21 cellular contexts compared by ENCODE assay signal in genomic region chr2:217553202-217553601, GRCh38.
"Had no signal": no experiment of that assay in that cellular context is flagged by ENCODE, and none has a peak within 500 bp of the region (broad histone marks: within the 10 kb centered on the region; RNA-seq: fewer than 3 reads in every experiment).

No MANE protein-coding gene starts in this region.

- DNase-seq: activated CD4-positive, alpha-beta T cell treated with anti-CD3 and anti-CD28 coated beads, Interleukin-2, amount 10 ng/mL, durations not matched to agents 24 days and 14 days; activated CD8-positive, alpha-beta memory T cell treated with anti-CD3 and anti-CD28 coated beads, Interleukin-2, amount 10 ng/mL, durations not matched to agents 7 days and 5 days; activated CD8-positive, alpha-beta T cell treated with anti-CD3 and anti-CD28 coated beads for 36 hours; activated gamma-delta T cell; activated T-cell treated with anti-CD3 and anti-CD28 coated beads for 4 hours; adrenal gland; left lung; nucleus accumbens; sigmoid colon; stimulated activated CD4-positive, alpha-beta T cell treated with anti-CD3 and anti-CD28 coated beads, Interleukin-2, amount 100 ng/mL, for 48 hours; stimulated activated CD8-positive, alpha-beta memory T cell treated with anti-CD3 and anti-CD28 coated beads, Interleukin-4, amount 100 ng/mL, for 48 hours; stimulated activated naive CD4-positive, alpha-beta T cell; T-cell had no signal

- H3K9me3 ChIP-seq: adrenal gland, left lung, sigmoid colon, thoracic aorta had no signal

- H3K9me3 Mint-ChIP-seq: activated CD4-positive, alpha-beta T cell treated with anti-CD3 and anti-CD28 coated beads, Interleukin-2, amount 10 ng/mL, durations not matched to agents 24 days and 14 days; activated CD8-positive, alpha-beta T cell treated with anti-CD3 and anti-CD28 coated beads for 36 hours; activated naive CD4-positive, alpha-beta T cell treated with anti-CD3 and anti-CD28 coated beads, Interleukin-2, amount 50 U/mL, for 72 hours; activated T-helper 1 cell treated with anti-CD3 and anti-CD28 coated beads, Interleukin-12 subunit alpha, Interleukin-12 subunit beta, Interleukin-2, Interleukin-4 antibody, amounts not matched to agents 30 ng/mL and 10 ng/mL and 1 ng/mL, durations not matched to agents 14 hours and 24 hours and 36 hours; T-cell; T-helper 2 cell treated with Interferon-gamma antibody and Interleukin-4, amounts not matched to agents 5 μg/mL and 100 μg/mL, for 36 hours had no signal

- H3K36me3 ChIP-seq: adrenal gland, left lung, sigmoid colon, thoracic aorta had no signal

- H3K36me3 Mint-ChIP-seq: activated CD8-positive, alpha-beta memory T cell treated with anti-CD3 and anti-CD28 coated beads, Interleukin-2, amount 10 ng/mL, durations not matched to agents 7 days and 5 days; activated naive CD4-positive, alpha-beta T cell treated with anti-CD3 and anti-CD28 coated beads, Interleukin-2, amount 50 U/mL, for 72 hours; T-cell had no signal

- H3K27ac Mint-ChIP-seq: activated CD4-positive, alpha-beta T cell treated with anti-CD3 and anti-CD28 coated beads, Interleukin-2, amount 10 ng/mL, durations not matched to agents 24 days and 14 days; activated CD8-positive, alpha-beta memory T cell treated with anti-CD3 and anti-CD28 coated beads, Interleukin-2, amount 10 ng/mL, durations not matched to agents 7 days and 5 days; activated CD8-positive, alpha-beta T cell treated with anti-CD3 and anti-CD28 coated beads for 36 hours; activated T-helper 1 cell treated with anti-CD3 and anti-CD28 coated beads, Interleukin-12 subunit alpha, Interleukin-12 subunit beta, Interleukin-2, Interleukin-4 antibody, amounts not matched to agents 30 ng/mL and 10 ng/mL and 1 ng/mL, durations not matched to agents 14 hours and 24 hours and 36 hours; T-cell; T-helper 2 cell treated with Interferon-gamma antibody and Interleukin-4, amounts not matched to agents 5 μg/mL and 100 μg/mL, for 36 hours had no signal

- H3K4me3 ChIP-seq: adrenal gland, coronary artery, left lung, sigmoid colon, thoracic aorta had no signal

- ATAC-seq: activated CD4-positive, CD25-positive, alpha-beta regulatory T cell treated with anti-CD3 and anti-CD28 coated beads, Interleukin-2, amount 50 U/mL, for 24 hours; activated CD8-positive, alpha-beta memory T cell treated with anti-CD3 and anti-CD28 coated beads, Interleukin-2, amount 10 ng/mL, durations not matched to agents 7 days and 5 days; activated CD8-positive, alpha-beta T cell treated with anti-CD3 and anti-CD28 coated beads for 36 hours; activated naive CD4-positive, alpha-beta T cell treated with anti-CD3 and anti-CD28 coated beads, Interleukin-2, amount 50 U/mL, for 72 hours; left lung; T-cell had no signal

- H3K27ac ChIP-seq: coronary artery, epithelial cell of prostate, left lung, thoracic aorta, VCaP had no signal

- H3K4me1 Mint-ChIP-seq: activated CD4-positive, alpha-beta T cell treated with anti-CD3 and anti-CD28 coated beads, Interleukin-2, amount 10 ng/mL, durations not matched to agents 24 days and 14 days; activated CD8-positive, alpha-beta memory T cell treated with anti-CD3 and anti-CD28 coated beads, Interleukin-2, amount 10 ng/mL, durations not matched to agents 7 days and 5 days had no signal

- H3K27me3 Mint-ChIP-seq: activated CD4-positive, alpha-beta T cell treated with anti-CD3 and anti-CD28 coated beads, Interleukin-2, amount 10 ng/mL, durations not matched to agents 24 days and 14 days; activated CD8-positive, alpha-beta memory T cell treated with anti-CD3 and anti-CD28 coated beads, Interleukin-2, amount 10 ng/mL, durations not matched to agents 7 days and 5 days; activated CD8-positive, alpha-beta T cell treated with anti-CD3 and anti-CD28 coated beads for 36 hours; T-cell had no signal

- H3K4me1 ChIP-seq: left lung had no signal

- H3K4me3 Mint-ChIP-seq: activated CD4-positive, alpha-beta T cell treated with anti-CD3 and anti-CD28 coated beads, Interleukin-2, amount 10 ng/mL, durations not matched to agents 24 days and 14 days; activated CD8-positive, alpha-beta memory T cell treated with anti-CD3 and anti-CD28 coated beads, Interleukin-2, amount 10 ng/mL, durations not matched to agents 7 days and 5 days; activated CD8-positive, alpha-beta T cell treated with anti-CD3 and anti-CD28 coated beads for 36 hours; activated T-helper 1 cell treated with anti-CD3 and anti-CD28 coated beads, Interleukin-12 subunit alpha, Interleukin-12 subunit beta, Interleukin-2, Interleukin-4 antibody, amounts not matched to agents 30 ng/mL and 10 ng/mL and 1 ng/mL, durations not matched to agents 14 hours and 24 hours and 36 hours; T-cell; T-helper 2 cell treated with Interferon-gamma antibody and Interleukin-4, amounts not matched to agents 5 μg/mL and 100 μg/mL, for 36 hours had no signal

- H3K27me3 ChIP-seq: adrenal gland, left lung, sigmoid colon had no signal
